1 cellular context compared by ENCODE assay signal in genomic region chr1:100430368-100430767, GRCh38.
TF ChIP-seq lines count a peak whose summit lies in the region.

No MANE protein-coding gene starts in this region.

TF ChIP-seq in HEK293, 187 proteins besides CTCF, POLR2A, EP300 and RAD21 (continued from another document and continues in another):
- TF ChIP-seq SCRT2 (tag by site-specific recombination; IDR thresholded peaks at IDR 0.05) (no peak), ZNF335 (tag by site-specific recombination; conservative IDR thresholded peaks at IDR 0.05) (no peak), ZNF202 (tag by site-specific recombination; IDR thresholded peaks at IDR 0.05; ENCODE audit: borderline replicate concordance) (no peak), ZNF677 (tag by site-specific recombination; IDR thresholded peaks at IDR 0.05) (no peak), ZNF394 (tag by site-specific recombination; IDR thresholded peaks at IDR 0.05; ENCODE audit: borderline replicate concordance) (no peak), ZNF843 (tag by site-specific recombination; IDR thresholded peaks at IDR 0.05) (peak; percentile 67), KLF8 (tag by site-specific recombination; IDR thresholded peaks at IDR 0.05) (peak; percentile 52; the same call in 1 of the 2 replicates), ZFP37 (tag by site-specific recombination; IDR thresholded peaks at IDR 0.05) (no peak), ZBTB1 (tag by site-specific recombination; IDR thresholded peaks at IDR 0.05) (no peak), ZNF670 (tag by site-specific recombination; IDR thresholded peaks at IDR 0.05; ENCODE audit: low read depth) (no peak), ZNF362 (tag by site-specific recombination; IDR thresholded peaks at IDR 0.05) (peak; percentile 57; the same call in 1 of the 2 replicates), ZNF518A (tag by site-specific recombination; conservative IDR thresholded peaks at IDR 0.05; ENCODE audit: low read depth) (no peak), HOXD13 (CRISPR knock-in tag; IDR thresholded peaks at IDR 0.05; ENCODE audit: borderline replicate concordance) (no peak), ZNF350 (tag by site-specific recombination; IDR thresholded peaks at IDR 0.05) (no peak), TCF7L2 (IDR thresholded peaks at IDR 0.05; ENCODE audit: borderline replicate concordance, low read depth, low read length) (peak; percentile 65; the same call in 1 of the 2 replicates), ZNF544 (tag by site-specific recombination; IDR thresholded peaks at IDR 0.05) (no peak), ZNF629 (tag by site-specific recombination; IDR thresholded peaks at IDR 0.05) (no peak; the same call in 1 of the 2 replicates), PRDM6 (tag by site-specific recombination; IDR thresholded peaks at IDR 0.05) (peak; percentile 82), AEBP2 (tag by site-specific recombination; IDR thresholded peaks at IDR 0.05; ENCODE audit: borderline replicate concordance) (no peak), ZNF555 (tag by site-specific recombination; conservative IDR thresholded peaks at IDR 0.05) (no peak), ZNF776 (tag by site-specific recombination; IDR thresholded peaks at IDR 0.05; ENCODE audit: borderline replicate concordance) (no peak), ZNF791 (tag by site-specific recombination; IDR thresholded peaks at IDR 0.05) (no peak), REPIN1 (tag by site-specific recombination; IDR thresholded peaks at IDR 0.05; ENCODE audit: low read depth) (no peak), ZNF324 (tag by site-specific recombination; IDR thresholded peaks at IDR 0.05) (no peak), ZNF24 (tag by site-specific recombination; IDR thresholded peaks at IDR 0.05) (peak; percentile 53; the same call in 1 of the 2 replicates), ZBTB49 (tag by site-specific recombination; IDR thresholded peaks at IDR 0.05; ENCODE audit: low read depth) (no peak), ZBTB8A (tag by site-specific recombination; IDR thresholded peaks at IDR 0.05) (no peak), ZXDB (tag by site-specific recombination; IDR thresholded peaks at IDR 0.05) (peak; percentile 45), ZNF239 (tag by site-specific recombination; IDR thresholded peaks at IDR 0.05) (no peak), ZNF133 (tag by site-specific recombination; IDR thresholded peaks at IDR 0.05) (no peak), ZFP41 (tag by site-specific recombination; IDR thresholded peaks at IDR 0.05; ENCODE audit: borderline replicate concordance) (no peak), KLF16 (tag by site-specific recombination; IDR thresholded peaks at IDR 0.05) (no peak), IKZF3 (tag by site-specific recombination; IDR thresholded peaks at IDR 0.05) (no peak), ZNF514 (tag by site-specific recombination; IDR thresholded peaks at IDR 0.05) (no peak), ZNF211 (tag by site-specific recombination; IDR thresholded peaks at IDR 0.05; ENCODE audit: low read depth) (no peak), GLI2 (tag by site-specific recombination; IDR thresholded peaks at IDR 0.05; ENCODE audit: borderline replicate concordance, low read depth) (no peak), ZNF175 (tag by site-specific recombination; IDR thresholded peaks at IDR 0.05) (no peak), ZBTB7A (tag by site-specific recombination; IDR thresholded peaks at IDR 0.05; ENCODE audit: low read depth) (no peak), BCL11A (tag by site-specific recombination; IDR thresholded peaks at IDR 0.05; ENCODE audit: low read depth) (0 out of 2 replicates have a peak, but pooled peaks have one; percentile 23), ZSCAN23 (tag by site-specific recombination; IDR thresholded peaks at IDR 0.05) (no peak), ZBTB10 (tag by site-specific recombination; IDR thresholded peaks at IDR 0.05) (no peak), ZNF513 (tag by site-specific recombination; IDR thresholded peaks at IDR 0.05) (no peak), ZNF639 (tag by site-specific recombination; IDR thresholded peaks at IDR 0.05) (no peak), ZBTB6 (tag by site-specific recombination; IDR thresholded peaks at IDR 0.05) (no peak), ZNF529 (tag by site-specific recombination; IDR thresholded peaks at IDR 0.05; ENCODE audit: insufficient replicate concordance) (no peak)
